In genomic region chr14:32564591-32564990, GRCh38 we compare ENCODE assay signal across 10 cellular contexts.
DNase-seq lines count a peak whose midpoint lies in the region; TF ChIP-seq lines count a peak whose summit lies in the region.
"Had no signal": no experiment of that assay in that cellular context is flagged by ENCODE, and none has a peak within 500 bp of the region (broad histone marks: within the 10 kb centered on the region; RNA-seq: fewer than 3 reads in every experiment).

No MANE protein-coding gene starts in this region.

- no peaks in the 10 kb centered on the region for H3K27me3 Mint-ChIP-seq in HFFc6 (ENCODE audit: insufficient read depth)

- peak overlapping the region; percentile 49 to 81 (median 62) for H3K4me2 ChIP-seq in BLaER1 treated with 17β-estradiol and CSF1 and Interleukin-3, amounts not matched to agents 10 nM and 100 nM
- H3K4me2 ChIP-seq: neural progenitor cell had no signal

- H3K36me3 Mint-ChIP-seq in HFFc6 (ENCODE audit: low read depth): no peaks in the 10 kb centered on the region
- H3K36me3 Mint-ChIP-seq: neural progenitor cell had no signal

- peak overlapping the region in 9 of 11 experiments; percentile 15 to 50 (median 31); a peak in 10 of 22 replicates for H3K27ac ChIP-seq in BLaER1 treated with 17β-estradiol and CSF1 and Interleukin-3, amounts not matched to agents 10 nM and 100 nM
- no peak overlapping the region for H3K27ac ChIP-seq in ovary
- H3K27ac ChIP-seq: neural progenitor cell had no signal

- no peaks in the 10 kb centered on the region for H3K36me3 ChIP-seq in BLaER1 treated with 17β-estradiol and CSF1 and Interleukin-3, amounts not matched to agents 10 nM and 100 nM
- H3K36me3 ChIP-seq in ovary: no peaks in the 10 kb centered on the region
- H3K36me3 ChIP-seq: neural progenitor cell had no signal

- H3K4me3 ChIP-seq in BLaER1 treated with 17β-estradiol and CSF1 and Interleukin-3, amounts not matched to agents 10 nM and 100 nM: no peak overlapping the region
- no peak overlapping the region for H3K4me3 ChIP-seq in choroid plexus epithelial cell (ENCODE audit: low read depth, low read length)
- H3K4me3 ChIP-seq in ovary: no peak overlapping the region
- H3K4me3 ChIP-seq: neural progenitor cell had no signal

- TF ChIP-seq CTCF in HFFc6 (IDR thresholded peaks at IDR 0.05): no peak
- TF ChIP-seq CTCF in choroid plexus epithelial cell (conservative IDR thresholded peaks at IDR 0.05; ENCODE audit: low read depth, low read length): no peak
- TF ChIP-seq CTCF in ovary (IDR thresholded peaks at IDR 0.05): no peak

- H3K9ac ChIP-seq in BLaER1 treated with 17β-estradiol and CSF1 and Interleukin-3, amounts not matched to agents 10 nM and 100 nM: no peak overlapping the region; a peak in 2 of 22 replicates
- H3K9ac ChIP-seq: neural progenitor cell had no signal

- TF ChIP-seq EP300 in ovary (IDR thresholded peaks at IDR 0.05): no peak

- H3K9me3 ChIP-seq in BLaER1 treated with 17β-estradiol and CSF1 and Interleukin-3, amounts not matched to agents 10 nM and 100 nM (replicated peaks in 1 of 11): no peaks in the 10 kb centered on the region
- no peaks in the 10 kb centered on the region for H3K9me3 ChIP-seq in ovary

- no peaks in the 10 kb centered on the region for H3K27me3 ChIP-seq in BLaER1 treated with 17β-estradiol and CSF1 and Interleukin-3, amounts not matched to agents 10 nM and 100 nM
- no peaks in the 10 kb centered on the region for H3K27me3 ChIP-seq in ovary
- H3K27me3 ChIP-seq: neural progenitor cell had no signal

- no peaks in the 10 kb centered on the region for H4K20me1 ChIP-seq in BLaER1 treated with 17β-estradiol and CSF1 and Interleukin-3, amounts not matched to agents 10 nM and 100 nM

- H3K4me3 Mint-ChIP-seq in HFFc6: no peak overlapping the region
- H3K4me3 Mint-ChIP-seq: neural progenitor cell had no signal

- peak overlapping the region; percentile 10; the same call in 1 of the 2 replicates for H3K27ac Mint-ChIP-seq in HFFc6
- H3K27ac Mint-ChIP-seq: neural progenitor cell had no signal

- H3K4me1 Mint-ChIP-seq in HFFc6 (ENCODE audit: low read depth): peaks cover 50% of the 10 kb centered on the region
- H3K4me1 Mint-ChIP-seq: neural progenitor cell had no signal

- no peaks in the 10 kb centered on the region for H3K9me3 Mint-ChIP-seq in HFFc6
- H3K9me3 Mint-ChIP-seq: neural progenitor cell had no signal

- TF ChIP-seq POLR2A in ovary (IDR thresholded peaks at IDR 0.05): no peak

- intact Hi-C loops in ovary (cut with DNase I): no loop called here

- peaks cover 18 to 25% (median 21%) of the 10 kb centered on the region in 10 experiments for H3K4me1 ChIP-seq in BLaER1 treated with 17β-estradiol and CSF1 and Interleukin-3, amounts not matched to agents 10 nM and 100 nM
- no peaks in the 10 kb centered on the region for H3K4me1 ChIP-seq in ovary (ENCODE audit: insufficient read depth)

- DNase-seq in HFFc6: peak; percentile 30
- peak; percentile 67 for DNase-seq in choroid plexus epithelial cell (ENCODE audit: low read depth)
- DNase-seq in non-pigmented ciliary epithelial cell (ENCODE audit: low read depth): peak; percentile 14
- DNase-seq in NOMO-1 treated with DMSO at 0.1 percent for 48 hours (lab: John Stamatoyannopoulos, UW; ENCODE audit: unreplicated experiment): no peak
- DNase-seq in ovary: no peak
- no peak for DNase-seq in ecto neural progenitor cell (ENCODE audit: low spot score)
- DNase-seq in DMS79 treated with DMSO at 0.1 percent for 48 hours (lab: John Stamatoyannopoulos, UW): no peak
- DNase-seq: Karpas-422 had no signal

Comparison
In these comparisons a context has a peak if more than half of its experiments do, and no peak if none do; other contexts are left out.
1. H3K27ac ChIP-seq: peak in BLaER1 treated with 17β-estradiol and CSF1 and Interleukin-3, amounts not matched to agents 10 nM and 100 nM (9 of 11); none in ovary (0 of 2).
2. DNase-seq: peak in HFFc6 (single experiment), choroid plexus epithelial cell (single experiment) and non-pigmented ciliary epithelial cell (single experiment); none in NOMO-1 treated with DMSO at 0.1 percent for 48 hours (single experiment), ovary (0 of 5), ecto neural progenitor cell (single experiment) and DMS79 treated with DMSO at 0.1 percent for 48 hours (single experiment).